13 cellular contexts compared by ENCODE assay signal in the genomic region with DNA sequence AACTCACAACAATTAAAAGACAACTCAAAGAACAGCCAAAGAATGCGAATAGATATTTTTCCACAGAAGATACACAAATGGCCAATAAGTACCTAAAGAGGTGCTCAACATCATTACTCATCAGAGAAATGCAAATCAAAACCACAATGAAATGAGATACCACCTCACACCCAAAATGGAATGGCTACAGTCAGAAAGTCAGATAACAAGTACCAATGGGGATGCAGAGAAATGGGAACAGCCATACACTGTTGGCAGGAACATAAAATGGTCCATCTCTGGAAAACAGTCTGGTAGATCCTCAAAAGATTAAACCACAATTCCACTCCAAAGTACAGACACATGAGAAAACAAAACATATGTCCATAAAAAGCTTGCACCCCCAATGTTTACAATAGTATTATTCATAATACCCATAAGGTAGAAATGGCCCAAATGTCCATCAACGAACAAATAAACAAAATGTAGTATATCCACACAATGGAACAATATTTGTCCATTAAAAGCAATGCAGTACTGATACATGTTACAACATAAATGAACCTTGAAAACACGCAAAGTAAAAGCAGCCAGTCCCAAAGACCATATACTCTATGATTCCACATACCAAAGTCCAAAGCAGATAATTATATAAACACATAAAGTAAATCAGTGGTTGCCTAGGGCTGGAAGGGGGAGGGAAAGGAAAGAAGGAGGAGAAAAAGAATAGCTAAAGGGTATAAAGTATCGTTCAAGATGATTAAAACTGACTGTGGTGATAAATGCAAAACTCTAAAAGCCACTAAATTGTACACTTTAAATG. TPM values are rescaled to one million over a fixed set of nuclear protein-coding genes. Genes with fewer than 3 reads are reported as not detected.
DNase-seq lines count a peak whose midpoint lies in the region; ATAC-seq, FAIRE-seq and TF ChIP-seq lines count a peak whose summit lies in the region.
"Had no signal": no experiment of that assay in that cellular context is flagged by ENCODE, and none has a peak within 500 bp of the region (broad histone marks: within the 10 kb centered on the region; RNA-seq: fewer than 3 reads in every experiment).

No MANE protein-coding gene starts in this region.

- H3K14ac ChIP-seq in IMR-90 (replicated peaks; ENCODE audit: low read depth, low read length) = no peak overlapping the region

- H3K9me3 Mint-ChIP-seq in activated T-cell treated with anti-CD3 and anti-CD28 coated beads, Interleukin-2, amount 50 U/mL, for 72 hours = peaks cover 2 to 6% of the 10 kb centered on the region in 2 donors

- H2AK9ac ChIP-seq in IMR-90 (replicated peaks; ENCODE audit: low read depth, low read length, poor library complexity) = no peak overlapping the region

- no peak for TF ChIP-seq RAD21 in IMR-90 (IDR thresholded peaks at IDR 0.05; ENCODE audit: low read length)

- no peak overlapping the region for H2BK20ac ChIP-seq in IMR-90 (ENCODE audit: low read depth, low read length)

- peak; percentile 71 to 75 for ATAC-seq in activated T-cell treated with anti-CD3 and anti-CD28 coated beads, Interleukin-2, amount 50 U/mL, for 72 hours (replicated peaks in 1 of 2)
- ATAC-seq in IMR-90 (ENCODE audit: low read depth) (peak; percentile 44; the same call in 1 of the 2 replicates), HG03439 (IDR thresholded peaks at IDR 0.05; ENCODE audit: unreplicated experiment) (no peak)
- ATAC-seq in stimulated activated naive CD8-positive, alpha-beta T cell treated with anti-CD3 and anti-CD28 coated beads, Interleukin-15, Interleukin-2, amounts not matched to agents 100 U/mL and 50 U/mL, for 24 hours = peak; percentile 60
- ATAC-seq: right cardiac atrium, upper lobe of right lung had no signal

- no peak overlapping the region for H4K91ac ChIP-seq in IMR-90 (ENCODE audit: insufficient read depth, low read depth, low read length)

- peak; percentile 87 for FAIRE-seq in colon (lab: Jason Lieb, UNC)
- no peak for FAIRE-seq in frontal cortex (lab: Jason Lieb, UNC)

- TF ChIP-seq POLR2A in IMR-90 (IDR thresholded peaks at IDR 0.05; ENCODE audit: low read depth, low read length) (no peak), suprapubic skin (IDR thresholded peaks at IDR 0.05) (no peak)

- H3K79me1 ChIP-seq in IMR-90 (ENCODE audit: low read depth in 1 of 2, low read length in 2 of 2) = peaks cover 15 to 64% of the 10 kb centered on the region in 2 experiments

- H3K27me3 Mint-ChIP-seq in activated T-cell treated with anti-CD3 and anti-CD28 coated beads, Interleukin-2, amount 50 U/mL, for 72 hours (ENCODE audit: low read depth) = no peaks in the 10 kb centered on the region

- intact Hi-C loops in IMR-90 (cut with micrococcal nuclease) = no loop called here

- peak overlapping the region; percentile 5; the same call in 1 of the 2 replicates for H3K4me2 ChIP-seq in IMR-90 (ENCODE audit: low read depth, low read length)

- peak overlapping the region; percentile 3 for H3K27ac Mint-ChIP-seq in activated T-cell treated with anti-CD3 and anti-CD28 coated beads, Interleukin-2, amount 50 U/mL, for 72 hours

- H2AFZ ChIP-seq in IMR-90 (replicated peaks; ENCODE audit: low read length, poor library complexity) = no peak overlapping the region

- no peak for TF ChIP-seq CTCF in IMR-90 (conservative IDR thresholded peaks at IDR 0.05; ENCODE audit: low read depth, low read length)
- TF ChIP-seq CTCF in suprapubic skin (IDR thresholded peaks at IDR 0.05) = no peak

- 0 out of 2 replicates have a peak, but pooled peaks cover 3% of the 10 kb centered on the region for H3K4me1 ChIP-seq in IMR-90 (ENCODE audit: control insufficient read depth, insufficient read depth, low read length)
- peaks cover 11% of the 10 kb centered on the region for H3K4me1 ChIP-seq in suprapubic skin

- H3K4me3 ChIP-seq in IMR-90 (ENCODE audit: insufficient read depth, low read depth, low read length) (no peak overlapping the region), suprapubic skin (no peak overlapping the region)
- H3K4me3 ChIP-seq: esophagus muscularis mucosa, upper lobe of right lung had no signal

- dilution Hi-C loops in IMR-90 (cut with HindIII; ENCODE audit: low sequenced_read_pairs, unreplicated experiment) = no loop called here

- no peak overlapping the region for H4K8ac ChIP-seq in IMR-90 (ENCODE audit: low read depth in 2 of 2, low read length in 2 of 2)

- H3K4me1 Mint-ChIP-seq in activated T-cell treated with anti-CD3 and anti-CD28 coated beads, Interleukin-2, amount 50 U/mL, for 72 hours (ENCODE audit: low read depth) = peaks cover 59% of the 10 kb centered on the region

- H2AK5ac ChIP-seq in IMR-90 (ENCODE audit: low read depth, low read length) = no peak overlapping the region

- no peak for DNase-seq in activated T-cell treated with anti-CD3 and anti-CD28 coated beads, Interleukin-2, amount 50 U/mL, for 72 hours
- DNase-seq in activated T-cell treated with anti-CD3 and anti-CD28 coated beads, Interleukin-2, amount 50 U/mL, for 48 hours = no peak
- DNase-seq in IMR-90 (peak; percentile 29), suprapubic skin (ENCODE audit: low spot score in 2 of 2) (no peak), frontal cortex (ENCODE audit: low spot score in 2 of 2) (no peak)
- DNase-seq in stimulated activated naive CD8-positive, alpha-beta T cell treated with anti-CD3 and anti-CD28 coated beads, Interleukin-15, Interleukin-2, amounts not matched to agents 100 U/mL and 50 U/mL, for 24 hours = no peak
- DNase-seq: activated CD8-positive, alpha-beta memory T cell treated with anti-CD3 and anti-CD28 coated beads, Interleukin-2, amount 50 U/mL, for 4 hours; NCI-H2081 treated with DMSO at 0.1 percent for 48 hours; right cardiac atrium; upper lobe of right lung had no signal

- no peak overlapping the region for H3K27ac ChIP-seq in IMR-90 (ENCODE audit: insufficient read depth, low read length)
- no peak overlapping the region for H3K27ac ChIP-seq in suprapubic skin
- H3K27ac ChIP-seq: upper lobe of right lung had no signal

- H2BK15ac ChIP-seq in IMR-90 (ENCODE audit: low read depth, low read length) = no peak overlapping the region

- CTCF ChIA-PET in IMR-90 (lab: Yijun Ruan, JAX) = interaction anchor here (1.1 kb wide), 1 partner anchor 10 kb away, joined by 3 read pairs; no protein-coding TSS in a partner anchor

- H3K56ac ChIP-seq in IMR-90 (ENCODE audit: extremely low read depth, insufficient read depth, low read length) = no peak overlapping the region

- POLR2A ChIA-PET in IMR-90 (lab: Charles Lee; ENCODE audit: unreplicated experiment) = no interaction called here

- H2BK5ac ChIP-seq in IMR-90 (ENCODE audit: low read depth, low read length, poor library complexity, severe bottlenecking) = no peak overlapping the region

- H3K18ac ChIP-seq in IMR-90 (ENCODE audit: low read depth, low read length) = no peak overlapping the region

- WGBS in IMR-90 (ENCODE audit: extremely low coverage in 2 of 2, insufficient read length in 1 of 2), 2 experiments = no CpG with 5 or more reads among the region's 4 CpGs
- 63% methylated on average over 4 of the region's 4 CpGs for WGBS in suprapubic skin

- in situ Hi-C loops in IMR-90 (cut with MboI; ENCODE audit: low sequenced_read_pairs) = no loop called here

- H3K9ac ChIP-seq in IMR-90 (ENCODE audit: low read depth, low read length) = no peak overlapping the region

- peaks cover 9 to 16% of the 10 kb centered on the region in 2 donors for H3K36me3 Mint-ChIP-seq in activated T-cell treated with anti-CD3 and anti-CD28 coated beads, Interleukin-2, amount 50 U/mL, for 72 hours (ENCODE audit: insufficient read depth in 2 of 2)

- no peaks in the 10 kb centered on the region for H3K9me3 ChIP-seq in IMR-90 (ENCODE audit: control insufficient read depth, insufficient read depth, low read length)
- H3K9me3 ChIP-seq in suprapubic skin = no peaks in the 10 kb centered on the region

- peak overlapping the region; percentile 48 to 56 for H3K4me3 Mint-ChIP-seq in activated T-cell treated with anti-CD3 and anti-CD28 coated beads, Interleukin-2, amount 50 U/mL, for 72 hours

- H3K36me3 ChIP-seq in IMR-90 (ENCODE audit: control insufficient read depth, insufficient read depth, low read length) (peaks cover 2% of the 10 kb centered on the region; the same call in 1 of the 2 replicates), suprapubic skin (no peaks in the 10 kb centered on the region)
- H3K36me3 ChIP-seq: esophagus muscularis mucosa, upper lobe of right lung had no signal

- H4K5ac ChIP-seq in IMR-90 (ENCODE audit: low read depth, low read length) = no peak overlapping the region

- peaks cover 65% of the 10 kb centered on the region for H4K20me1 ChIP-seq in IMR-90 (ENCODE audit: insufficient read depth, low read length)

- H3K4ac ChIP-seq in IMR-90 (ENCODE audit: low read depth, low read length) = no peak overlapping the region

- H3K23ac ChIP-seq in IMR-90 (ENCODE audit: low read depth, low read length) = no peak overlapping the region

- H3K9me1 ChIP-seq in IMR-90 (ENCODE audit: insufficient read depth, low read length) = peaks cover 7% of the 10 kb centered on the region; the same call in 1 of the 2 replicates

- H3K27me3 ChIP-seq in IMR-90 (ENCODE audit: control insufficient read depth, insufficient read depth, low read length) (no peaks in the 10 kb centered on the region), suprapubic skin (no peaks in the 10 kb centered on the region)
- H3K27me3 ChIP-seq: esophagus muscularis mucosa, upper lobe of right lung had no signal

- no peak overlapping the region for H2BK120ac ChIP-seq in IMR-90 (ENCODE audit: low read depth, low read length)

- TF ChIP-seq EP300 in suprapubic skin (IDR thresholded peaks at IDR 0.05) = no peak

- BruUV-seq in IMR-90 (replicated peaks; lab: Mats Ljungman, UMichigan) = no TSS peak

TF ChIP-seq in IMR-90, 13 proteins besides CTCF, POLR2A, EP300 and RAD21 (continues in another document):
- no peak for TF ChIP-seq MAZ (IDR thresholded peaks at IDR 0.05; ENCODE audit: borderline replicate concordance, low read depth, low read length)
- TF ChIP-seq, protein P1, sequence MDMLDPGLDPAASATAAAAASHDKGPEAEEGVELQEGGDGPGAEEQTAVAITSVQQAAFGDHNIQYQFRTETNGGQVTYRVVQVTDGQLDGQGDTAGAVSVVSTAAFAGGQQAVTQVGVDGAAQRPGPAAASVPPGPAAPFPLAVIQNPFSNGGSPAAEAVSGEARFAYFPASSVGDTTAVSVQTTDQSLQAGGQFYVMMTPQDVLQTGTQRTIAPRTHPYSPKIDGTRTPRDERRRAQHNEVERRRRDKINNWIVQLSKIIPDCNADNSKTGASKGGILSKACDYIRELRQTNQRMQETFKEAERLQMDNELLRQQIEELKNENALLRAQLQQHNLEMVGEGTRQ (IDR thresholded peaks at IDR 0.05; ENCODE audit: low read depth, low read length) = no peak
- no peak for TF ChIP-seq CHD1 (IDR thresholded peaks at IDR 0.05; ENCODE audit: low read depth, low read length)
- no peak for TF ChIP-seq NFE2L2 (IDR thresholded peaks at IDR 0.05; ENCODE audit: low read depth, low read length)
- no peak for TF ChIP-seq SMC3 (IDR thresholded peaks at IDR 0.05; ENCODE audit: low read depth, low read length)

RNA-seq across cellular contexts. Expression of a gene that starts 19.6 kb away (rescaled TPM):
- 10 to 100 TPM; 39.6 to 57.3 TPM for total RNA-seq in activated T-cell treated with anti-CD3 and anti-CD28 coated beads, Interleukin-2, amount 50 U/mL, for 72 hours
- total RNA-seq in IMR-90 (2012; rRNA removed) (16.5 and 27.2 TPM in 2 replicates), suprapubic skin (10 to 100 TPM; 26.4 to 50.7 (median 31.7) TPM), frontal cortex (62.0 TPM)
- polyA plus RNA-seq in IMR-90 (2012; rRNA removed) = 7.8 and 11.8 TPM in 2 replicates
- polyA plus RNA-seq in IMR-90 (2012; cell fraction: cytosol; rRNA removed) = 1.1 and 4.1 TPM in 2 replicates
- 0.81 and 8.1 TPM in 2 replicates for polyA plus RNA-seq in IMR-90 (2012; cell fraction: nucleus; rRNA removed; ENCODE audit: low replicate concordance)
